Comparison of ENCODE assay signal across 11 cellular contexts in the genomic region with DNA sequence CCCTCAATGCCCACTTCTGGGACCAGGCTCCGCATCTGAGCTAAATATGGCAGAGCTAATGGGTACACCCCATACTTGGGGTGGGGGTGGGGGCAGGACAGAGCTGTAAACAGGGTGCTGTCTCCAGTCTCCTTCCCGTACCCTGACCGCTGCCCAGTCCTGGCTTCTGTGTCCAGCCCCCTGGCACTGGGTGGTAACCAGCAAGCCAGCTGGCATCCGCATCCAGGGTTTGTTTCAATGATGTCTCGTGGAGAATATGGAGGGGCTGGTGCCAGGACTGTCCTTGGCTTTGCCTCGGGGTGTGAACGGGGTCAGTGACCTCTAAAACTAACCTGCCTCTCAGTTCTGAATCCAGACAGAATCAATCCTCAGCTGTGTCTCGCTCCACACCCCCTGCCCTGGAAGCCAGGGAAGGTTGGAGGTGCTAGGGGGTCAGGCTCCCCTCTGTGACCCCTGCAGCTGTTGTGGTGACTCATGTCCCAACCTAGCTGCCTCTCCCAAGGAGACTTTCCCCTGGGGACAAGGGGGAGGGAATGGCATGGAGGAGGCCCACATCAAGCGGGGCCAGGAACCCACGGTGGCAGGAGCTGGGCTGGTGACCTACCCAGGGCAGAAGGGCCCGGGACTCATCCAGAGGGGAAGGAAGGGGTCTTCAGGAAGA. TPM values are rescaled to one million over a fixed set of nuclear protein-coding genes. Genes with fewer than 3 reads are reported as not detected.
DNase-seq lines count a peak whose midpoint lies in the region; ATAC-seq and TF ChIP-seq lines count a peak whose summit lies in the region.
"Had no signal": no experiment of that assay in that cellular context is flagged by ENCODE, and none has a peak within 500 bp of the region (broad histone marks: within the 10 kb centered on the region; RNA-seq: fewer than 3 reads in every experiment).

No MANE protein-coding gene starts in this region.

- no peak overlapping the region for H3K27ac Mint-ChIP-seq in central memory CD8-positive, alpha-beta T cell (ENCODE audit: low read depth)
- H3K27ac Mint-ChIP-seq: activated T-helper 17 cell treated with anti-CD3 and anti-CD28 coated beads, Interleukin-2, amount 50 U/mL, for 72 hours had no signal

- H3K9me3 ChIP-seq in thoracic aorta, result no peaks in the 10 kb centered on the region

- H3K4me3 ChIP-seq in NB4 (ENCODE audit: low read depth, low read length) (no peak overlapping the region), thoracic aorta (peak overlapping the region; percentile 69)

- H3K36me3 Mint-ChIP-seq in central memory CD8-positive, alpha-beta T cell (ENCODE audit: insufficient read depth), result peaks cover 3% of the 10 kb centered on the region

- H3K9me3 Mint-ChIP-seq in central memory CD8-positive, alpha-beta T cell, result no peaks in the 10 kb centered on the region
- H3K9me3 Mint-ChIP-seq: activated T-helper 17 cell treated with anti-CD3 and anti-CD28 coated beads, Interleukin-2, amount 50 U/mL, for 72 hours had no signal

- peak; percentile 71 for DNase-seq in NB4 (ENCODE audit: low read depth)
- DNase-seq in central memory CD8-positive, alpha-beta T cell (ENCODE audit: low spot score in 2 of 2), result no peak
- DNase-seq in medulla oblongata (ENCODE audit: extremely low spot score), result peak; percentile 60
- DNase-seq in thoracic aorta (ENCODE audit: low spot score), result peak; percentile 53
- DNase-seq in activated effector memory CD4-positive, alpha-beta T cell treated with anti-CD3 and anti-CD28 coated beads, Interleukin-2, amount 50 U/mL, for 16 hours, result no peak
- DNase-seq: NCI-H1694 treated with DMSO at 0.1 percent for 48 hours had no signal

- H3K27me3 ChIP-seq in thoracic aorta (replicated peaks; ENCODE audit: insufficient read depth), result no peaks in the 10 kb centered on the region

- H3K27me3 Mint-ChIP-seq in central memory CD8-positive, alpha-beta T cell, result no peaks in the 10 kb centered on the region

- H3K4me1 ChIP-seq in thoracic aorta (ENCODE audit: control insufficient read depth in 1 of 2, low read depth in 2 of 2), result peaks cover 22 to 73% of the 10 kb centered on the region in 2 donors

- no peak for TF ChIP-seq POLR2A in NB4 (IDR thresholded peaks at IDR 0.05; ENCODE audit: extremely low read depth, insufficient read length)

- H3K36me3 ChIP-seq in thoracic aorta, result no peaks in the 10 kb centered on the region

- TF ChIP-seq CTCF in NB4 (IDR thresholded peaks at IDR 0.05; ENCODE audit: low read depth, low read length), result no peak
- TF ChIP-seq CTCF in thoracic aorta (IDR thresholded peaks at IDR 0.05), result no peak

- peak overlapping the region; percentile 59 to 77 for H3K27ac ChIP-seq in thoracic aorta

- H3K4me3 Mint-ChIP-seq in central memory CD8-positive, alpha-beta T cell, result peak overlapping the region; percentile 60

- peaks cover 23% of the 10 kb centered on the region for H3K4me1 Mint-ChIP-seq in central memory CD8-positive, alpha-beta T cell

- ATAC-seq in central memory CD8-positive, alpha-beta T cell (replicated peaks; ENCODE audit: extremely low read depth, poor library complexity, severe bottlenecking), result no peak
- peak; percentile 58 for ATAC-seq in thoracic aorta (ENCODE audit: insufficient number of reproducible peaks, low FRiP score, low read depth)
- ATAC-seq in GM21529 (IDR thresholded peaks at IDR 0.05; ENCODE audit: unreplicated experiment), result no peak
- no peak for ATAC-seq in HG03045 (IDR thresholded peaks at IDR 0.05; ENCODE audit: unreplicated experiment)
- ATAC-seq: activated T-helper 17 cell treated with anti-CD3 and anti-CD28 coated beads, Interleukin-2, amount 50 U/mL, for 72 hours had no signal

RNA-seq across cellular contexts. Expression of a gene that starts 1.5 kb away (rescaled TPM):
- 10 to 100 TPM in 1 of 2 donors, 1 to 10 TPM in 1; 3.1 to 22.9 TPM for total RNA-seq in thoracic aorta
- total RNA-seq: activated T-helper 17 cell treated with anti-CD3 and anti-CD28 coated beads, Interleukin-2, amount 50 U/mL, for 72 hours; mononuclear cell; T-helper 1 cell treated with Interleukin-12 subunit alpha and Interleukin-12 subunit beta and Interleukin-4 antibody, amounts not matched to agents 30 ng/mL and 1 ng/mL, for 36 hours had no signal

RNA-seq across cellular contexts. Expression of a gene that starts 1.6 kb away (rescaled TPM):
- total RNA-seq in thoracic aorta, result 10 to 100 TPM in 1 of 2 donors, 1 to 10 TPM in 1; 6.4 to 16.9 TPM

RNA-seq across cellular contexts. Expression of a gene that starts 21.1 kb away (rescaled TPM):
- 10 to 100 TPM; 19.9 to 27.2 TPM for total RNA-seq in thoracic aorta

RNA-seq across cellular contexts. Expression of a gene that starts 29.8 kb away (rescaled TPM):
- total RNA-seq in thoracic aorta, result 10 to 100 TPM; 52.5 to 67.7 TPM

RNA-seq across cellular contexts. Expression of a gene that starts 33.1 kb away (rescaled TPM):
- total RNA-seq in thoracic aorta, result 10 to 100 TPM; 88.1 to 94.7 TPM

Comparison
In these comparisons a context has a peak if more than half of its experiments do, and no peak if none do; other contexts are left out.
1. DNase-seq: peak in NB4 (single experiment), medulla oblongata (single experiment) and thoracic aorta (single experiment); none in central memory CD8-positive, alpha-beta T cell (0 of 2) and activated effector memory CD4-positive, alpha-beta T cell treated with anti-CD3 and anti-CD28 coated beads, Interleukin-2, amount 50 U/mL, for 16 hours (single experiment).